In the genomic region with DNA sequence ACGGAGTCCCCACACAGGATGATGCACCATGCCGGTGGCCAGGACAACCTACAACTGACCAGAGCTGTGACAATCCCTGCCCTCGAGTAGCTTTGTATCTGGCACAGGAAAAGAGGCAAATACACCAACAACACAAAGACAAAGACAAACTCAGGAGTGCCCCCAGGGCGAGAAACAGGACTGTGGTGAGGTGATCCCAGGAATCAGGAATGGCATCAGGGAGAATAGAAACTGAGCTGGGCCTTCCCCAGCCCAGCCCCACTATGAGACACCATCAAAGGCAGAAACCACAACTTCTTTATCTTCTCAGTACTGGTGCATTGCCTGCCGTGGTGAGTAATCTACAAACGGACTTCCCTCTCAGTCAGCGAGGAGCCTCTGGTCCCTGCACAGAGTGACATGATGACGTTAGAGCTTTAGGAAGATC, we compare ENCODE assay signal across 10 cellular contexts.
DNase-seq lines count a peak whose midpoint lies in the region; ATAC-seq and TF ChIP-seq lines count a peak whose summit lies in the region.
"Had no signal": no experiment of that assay in that cellular context is flagged by ENCODE, and none has a peak within 500 bp of the region (broad histone marks: within the 10 kb centered on the region; RNA-seq: fewer than 3 reads in every experiment).

No MANE protein-coding gene starts in this region.

- H3K9me2 ChIP-seq in SK-N-SH, result no peaks in the 10 kb centered on the region

- no peak for TF ChIP-seq RAD21 in SK-N-SH (IDR thresholded peaks at IDR 0.05; ENCODE audit: low read length)

- no peaks in the 10 kb centered on the region for H3K79me2 ChIP-seq in SK-N-SH (ENCODE audit: insufficient read depth)

- no peaks in the 10 kb centered on the region for H4K20me1 ChIP-seq in SK-N-SH (ENCODE audit: insufficient read depth)

- CTCF ChIA-PET in SK-N-SH (lab: Yijun Ruan, JAX), result interaction anchor here (2.7 kb wide), 1 partner anchor 39 kb away, joined by 11 read pairs; no protein-coding TSS in a partner anchor

- H3K4me1 ChIP-seq in SK-N-SH (ENCODE audit: control insufficient read depth in 1 of 2, insufficient read depth in 2 of 2, low read depth in 1 of 2, low read length in 1 of 2), result peaks cover 6 to 21% of the 10 kb centered on the region in 2 experiments

- no peaks in the 10 kb centered on the region for H3K36me3 ChIP-seq in SK-N-SH (replicated peaks in 1 of 2; ENCODE audit: control insufficient read depth in 1 of 2, insufficient read depth in 2 of 2, low read length in 1 of 2)

- peak; percentile 50 for ATAC-seq in GM21717 (IDR thresholded peaks at IDR 0.05; ENCODE audit: unreplicated experiment)
- no peak for ATAC-seq in HG03039 (IDR thresholded peaks at IDR 0.05; ENCODE audit: unreplicated experiment)

- H3K9me3 ChIP-seq in SK-N-SH, result no peaks in the 10 kb centered on the region

- H3K4me3 ChIP-seq in AG10803 (ENCODE audit: low read length), result no peak overlapping the region
- H3K4me3 ChIP-seq in SK-N-SH (ENCODE audit: low read depth in 2 of 2, low read length in 1 of 2), result no peak overlapping the region
- no peak overlapping the region for H3K4me3 ChIP-seq in fibroblast of the aortic adventitia (ENCODE audit: low read depth, low read length)

- TF ChIP-seq CTCF in AG10803 (conservative IDR thresholded peaks at IDR 0.05; ENCODE audit: low read length), result no peak
- no peak for TF ChIP-seq CTCF in SK-N-SH (IDR thresholded peaks at IDR 0.05)
- TF ChIP-seq CTCF in fibroblast of the aortic adventitia (IDR thresholded peaks at IDR 0.05; ENCODE audit: insufficient read depth, low read length), result no peak

- H3K27ac ChIP-seq in SK-N-SH (ENCODE audit: low read depth in 2 of 2, low read length in 1 of 2), result peak overlapping the region in 1 of 2 experiments; percentile 48; a peak in 2 of 4 replicates

- 54% methylated on average over 8 of the region's 8 CpGs for WGBS in SK-N-SH (ENCODE audit: low lambda C conversion rate)

- POLR2A ChIA-PET in SK-N-SH (lab: Yijun Ruan, JAX), result no interaction called here

- no peak overlapping the region for H2AFZ ChIP-seq in SK-N-SH (ENCODE audit: low read depth)

- no peak overlapping the region for H3K4me2 ChIP-seq in SK-N-SH

- peaks cover 7% of the 10 kb centered on the region for H3F3A ChIP-seq in SK-N-SH (replicated peaks; ENCODE audit: insufficient read depth)

- DNase-seq in AG10803 (ENCODE audit: low read depth), result peak; percentile 33
- DNase-seq in SK-N-SH, result no peak
- DNase-seq in fibroblast of the aortic adventitia (ENCODE audit: low read depth), result peak; percentile 66
- no peak for DNase-seq in NCI-H2081 (lab: John Stamatoyannopoulos, UW)
- no peak for DNase-seq in inferior parietal cortex (ENCODE audit: extremely low spot score)
- no peak for DNase-seq in mesenteric fat pad (ENCODE audit: low spot score)
- DNase-seq: naive B cell, NCI-H1105 treated with DMSO at 0.1 percent for 48 hours had no signal

- H3K9ac ChIP-seq in SK-N-SH, result no peak overlapping the region

- no peaks in the 10 kb centered on the region for H3K27me3 ChIP-seq in SK-N-SH (ENCODE audit: insufficient read depth)

- TF ChIP-seq EP300 in SK-N-SH (IDR thresholded peaks at IDR 0.05; ENCODE audit: borderline replicate concordance in 1 of 2, low read depth in 1 of 2, low read length in 1 of 2), result peak in 1 of 2 experiments; percentile 21; a peak in 1 of 4 replicates

TF ChIP-seq in SK-N-SH, 30 proteins besides CTCF, POLR2A, EP300 and RAD21:
- TF ChIP-seq, protein P1, sequence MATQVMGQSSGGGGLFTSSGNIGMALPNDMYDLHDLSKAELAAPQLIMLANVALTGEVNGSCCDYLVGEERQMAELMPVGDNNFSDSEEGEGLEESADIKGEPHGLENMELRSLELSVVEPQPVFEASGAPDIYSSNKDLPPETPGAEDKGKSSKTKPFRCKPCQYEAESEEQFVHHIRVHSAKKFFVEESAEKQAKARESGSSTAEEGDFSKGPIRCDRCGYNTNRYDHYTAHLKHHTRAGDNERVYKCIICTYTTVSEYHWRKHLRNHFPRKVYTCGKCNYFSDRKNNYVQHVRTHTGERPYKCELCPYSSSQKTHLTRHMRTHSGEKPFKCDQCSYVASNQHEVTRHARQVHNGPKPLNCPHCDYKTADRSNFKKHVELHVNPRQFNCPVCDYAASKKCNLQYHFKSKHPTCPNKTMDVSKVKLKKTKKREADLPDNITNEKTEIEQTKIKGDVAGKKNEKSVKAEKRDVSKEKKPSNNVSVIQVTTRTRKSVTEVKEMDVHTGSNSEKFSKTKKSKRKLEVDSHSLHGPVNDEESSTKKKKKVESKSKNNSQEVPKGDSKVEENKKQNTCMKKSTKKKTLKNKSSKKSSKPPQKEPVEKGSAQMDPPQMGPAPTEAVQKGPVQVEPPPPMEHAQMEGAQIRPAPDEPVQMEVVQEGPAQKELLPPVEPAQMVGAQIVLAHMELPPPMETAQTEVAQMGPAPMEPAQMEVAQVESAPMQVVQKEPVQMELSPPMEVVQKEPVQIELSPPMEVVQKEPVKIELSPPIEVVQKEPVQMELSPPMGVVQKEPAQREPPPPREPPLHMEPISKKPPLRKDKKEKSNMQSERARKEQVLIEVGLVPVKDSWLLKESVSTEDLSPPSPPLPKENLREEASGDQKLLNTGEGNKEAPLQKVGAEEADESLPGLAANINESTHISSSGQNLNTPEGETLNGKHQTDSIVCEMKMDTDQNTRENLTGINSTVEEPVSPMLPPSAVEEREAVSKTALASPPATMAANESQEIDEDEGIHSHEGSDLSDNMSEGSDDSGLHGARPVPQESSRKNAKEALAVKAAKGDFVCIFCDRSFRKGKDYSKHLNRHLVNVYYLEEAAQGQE (IDR thresholded peaks at IDR 0.05; ENCODE audit: low read depth, low read length), result no peak
- TF ChIP-seq GATA2 (CRISPR knock-in tag; IDR thresholded peaks at IDR 0.05) (no peak), FOXJ3 (CRISPR knock-in tag; IDR thresholded peaks at IDR 0.05) (no peak), NRF1 (IDR thresholded peaks at IDR 0.05; ENCODE audit: low read depth, low read length) (no peak), GABPA (IDR thresholded peaks at IDR 0.05; ENCODE audit: low read depth) (no peak), MXI1 (IDR thresholded peaks at IDR 0.05; ENCODE audit: low read depth, low read length) (no peak), FOSL2 (IDR thresholded peaks at IDR 0.05; ENCODE audit: borderline replicate concordance, low read depth) (peak; percentile 49; the same call in 1 of the 2 replicates), SIN3A (IDR thresholded peaks at IDR 0.05; ENCODE audit: borderline replicate concordance, low read depth, low read length) (no peak), SMC3 (IDR thresholded peaks at IDR 0.05; ENCODE audit: low read depth, low read length) (no peak), TAF1 (IDR thresholded peaks at IDR 0.05; ENCODE audit: borderline replicate concordance, low read depth, low read length) (no peak), POLR2AphosphoS5 (IDR thresholded peaks at IDR 0.05; ENCODE audit: low read depth, low read length) (no peak), MEF2A (IDR thresholded peaks at IDR 0.05; ENCODE audit: borderline replicate concordance, low read depth) (no peak), TCF12 (IDR thresholded peaks at IDR 0.05) (peak; percentile 59; the same call in 1 of the 2 replicates), RCOR1 (IDR thresholded peaks at IDR 0.05; ENCODE audit: low read length) (no peak)
- TF ChIP-seq, protein P2, sequence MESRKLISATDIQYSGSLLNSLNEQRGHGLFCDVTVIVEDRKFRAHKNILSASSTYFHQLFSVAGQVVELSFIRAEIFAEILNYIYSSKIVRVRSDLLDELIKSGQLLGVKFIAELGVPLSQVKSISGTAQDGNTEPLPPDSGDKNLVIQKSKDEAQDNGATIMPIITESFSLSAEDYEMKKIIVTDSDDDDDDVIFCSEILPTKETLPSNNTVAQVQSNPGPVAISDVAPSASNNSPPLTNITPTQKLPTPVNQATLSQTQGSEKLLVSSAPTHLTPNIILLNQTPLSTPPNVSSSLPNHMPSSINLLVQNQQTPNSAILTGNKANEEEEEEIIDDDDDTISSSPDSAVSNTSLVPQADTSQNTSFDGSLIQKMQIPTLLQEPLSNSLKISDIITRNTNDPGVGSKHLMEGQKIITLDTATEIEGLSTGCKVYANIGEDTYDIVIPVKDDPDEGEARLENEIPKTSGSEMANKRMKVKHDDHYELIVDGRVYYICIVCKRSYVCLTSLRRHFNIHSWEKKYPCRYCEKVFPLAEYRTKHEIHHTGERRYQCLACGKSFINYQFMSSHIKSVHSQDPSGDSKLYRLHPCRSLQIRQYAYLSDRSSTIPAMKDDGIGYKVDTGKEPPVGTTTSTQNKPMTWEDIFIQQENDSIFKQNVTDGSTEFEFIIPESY (IDR thresholded peaks at IDR 0.05; ENCODE audit: borderline replicate concordance, low read depth), result no peak
- TF ChIP-seq, protein P3, sequence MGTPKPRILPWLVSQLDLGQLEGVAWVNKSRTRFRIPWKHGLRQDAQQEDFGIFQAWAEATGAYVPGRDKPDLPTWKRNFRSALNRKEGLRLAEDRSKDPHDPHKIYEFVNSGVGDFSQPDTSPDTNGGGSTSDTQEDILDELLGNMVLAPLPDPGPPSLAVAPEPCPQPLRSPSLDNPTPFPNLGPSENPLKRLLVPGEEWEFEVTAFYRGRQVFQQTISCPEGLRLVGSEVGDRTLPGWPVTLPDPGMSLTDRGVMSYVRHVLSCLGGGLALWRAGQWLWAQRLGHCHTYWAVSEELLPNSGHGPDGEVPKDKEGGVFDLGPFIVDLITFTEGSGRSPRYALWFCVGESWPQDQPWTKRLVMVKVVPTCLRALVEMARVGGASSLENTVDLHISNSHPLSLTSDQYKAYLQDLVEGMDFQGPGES (IDR thresholded peaks at IDR 0.05; ENCODE audit: low read depth, low read length), result no peak
- TF ChIP-seq, protein P4, sequence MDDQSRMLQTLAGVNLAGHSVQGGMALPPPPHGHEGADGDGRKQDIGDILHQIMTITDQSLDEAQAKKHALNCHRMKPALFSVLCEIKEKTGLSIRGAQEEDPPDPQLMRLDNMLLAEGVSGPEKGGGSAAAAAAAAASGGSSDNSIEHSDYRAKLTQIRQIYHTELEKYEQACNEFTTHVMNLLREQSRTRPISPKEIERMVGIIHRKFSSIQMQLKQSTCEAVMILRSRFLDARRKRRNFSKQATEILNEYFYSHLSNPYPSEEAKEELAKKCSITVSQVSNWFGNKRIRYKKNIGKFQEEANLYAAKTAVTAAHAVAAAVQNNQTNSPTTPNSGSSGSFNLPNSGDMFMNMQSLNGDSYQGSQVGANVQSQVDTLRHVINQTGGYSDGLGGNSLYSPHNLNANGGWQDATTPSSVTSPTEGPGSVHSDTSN (IDR thresholded peaks at IDR 0.05), result peak; percentile 32; the same call in 1 of the 2 replicates
TF ChIP-seq in SK-N-SH: peak in this region for 3.

Comparison
In these comparisons a context has a peak if more than half of its experiments do, and no peak if none do; other contexts are left out.
1. DNase-seq: peak in AG10803 (single experiment) and fibroblast of the aortic adventitia (single experiment); none in SK-N-SH (single experiment), NCI-H2081 (0 of 2), inferior parietal cortex (single experiment) and mesenteric fat pad (single experiment).